Comparison of ENCODE assay signal across 8 cellular contexts in genomic region chr2:60674524-60675165, GRCh38.
DNase-seq lines count a peak whose midpoint lies in the region; ATAC-seq, FAIRE-seq and TF ChIP-seq lines count a peak whose summit lies in the region.

No MANE protein-coding gene starts in this region.

- no peak for TF ChIP-seq EP300 in H1 (IDR thresholded peaks at IDR 0.05; ENCODE audit: borderline replicate concordance in 1 of 2, low read depth in 2 of 2, low read length in 2 of 2)

- H3K4me3 ChIP-seq in H1 (ENCODE audit: extremely low read depth in 1 of 4, insufficient read depth in 2 of 4, low read depth in 3 of 4, low read length in 4 of 4): no peak overlapping the region

- TF ChIP-seq POLR2A in H1 (IDR thresholded peaks at IDR 0.05; ENCODE audit: control extremely low read depth in 1 of 2, low read depth in 2 of 2, low read length in 2 of 2): no peak

- H2BK15ac ChIP-seq in H1 (ENCODE audit: low read length): no peak overlapping the region

- CTCF ChIA-PET in H1 (lab: Charles Lee; ENCODE audit: partially characterized antibody): interaction anchor here (0.6 to 6.0 kb wide), 43 partner anchors 9 to 1014 kb away, joined by 3 to 40 read pairs (median 4); no protein-coding TSS in a partner anchor

- H3K79me2 ChIP-seq in H1 (ENCODE audit: control insufficient read depth in 1 of 2, insufficient read depth in 2 of 2, low read length in 2 of 2): no peaks in the 10 kb centered on the region

- H3K27me3 ChIP-seq in H1 (replicated peaks in 1 of 4; ENCODE audit: control insufficient read depth in 3 of 4, extremely low read depth in 1 of 4, insufficient read depth in 3 of 4, low read length in 3 of 4): no peaks in the 10 kb centered on the region

- H3K9me3 Mint-ChIP-seq in mesothelial cell of epicardium: no peaks in the 10 kb centered on the region

- H3K9me3 ChIP-seq in H1 (ENCODE audit: insufficient read depth in 2 of 2, low read depth in 1 of 2, low read length in 1 of 2): no peaks in the 10 kb centered on the region

- H3K27me3 Mint-ChIP-seq in mesothelial cell of epicardium (ENCODE audit: low read depth): peaks cover 11% of the 10 kb centered on the region

- no peaks in the 10 kb centered on the region for H3K79me1 ChIP-seq in H1 (ENCODE audit: low read depth, low read length)

- H2BK12ac ChIP-seq in H1 (ENCODE audit: low read depth, low read length): no peak overlapping the region

- no peak overlapping the region for H4K5ac ChIP-seq in H1 (ENCODE audit: insufficient read length, low read depth, low read length)

- H3K4me3 Mint-ChIP-seq in mesothelial cell of epicardium: no peak overlapping the region

- no peak overlapping the region for H3K27ac Mint-ChIP-seq in mesothelial cell of epicardium

- no peak overlapping the region for H3K27ac ChIP-seq in H1 (ENCODE audit: low read depth, low read length)

- no peak overlapping the region for H3K4me2 ChIP-seq in H1 (ENCODE audit: insufficient read depth in 1 of 2, low read depth in 2 of 2, low read length in 2 of 2)

- FAIRE-seq in H1 (lab: Jason Lieb, UNC): peak; percentile 75

- H3K4ac ChIP-seq in H1 (replicated peaks; ENCODE audit: insufficient read length, low read depth, low read length): no peak overlapping the region

- H2BK20ac ChIP-seq in H1 (ENCODE audit: low read length): no peak overlapping the region

- TF ChIP-seq CTCF in H1 (IDR thresholded peaks at IDR 0.05; ENCODE audit: control extremely low read depth in 1 of 3, insufficient read depth in 1 of 3, low read depth in 1 of 3, low read length in 3 of 3): peak; percentile 94 to 100 (median 99)
- TF ChIP-seq CTCF in mesothelial cell of epicardium (IDR thresholded peaks at IDR 0.05; ENCODE audit: unreplicated experiment): peak; percentile 75

- no peak overlapping the region for H3K23ac ChIP-seq in H1 (ENCODE audit: insufficient read length)

- WGBS in H1 (ENCODE audit: extremely low coverage in 1 of 2, insufficient coverage in 1 of 2, insufficient read length in 1 of 2, insufficient replicate concordance in 2 of 2, low coverage in 1 of 2, low lambda C conversion rate in 2 of 2, missing lambda C conversion rate in 1 of 2), 2 experiments: 31% methylated on average over 9 of the region's 9 CpGs; no CpG with 5 or more reads in 1 of the 2 experiments

- no peak overlapping the region for H3K56ac ChIP-seq in H1 (replicated peaks; ENCODE audit: insufficient read length, low read depth, low read length)

- H2AFZ ChIP-seq in H1 (ENCODE audit: low read length): no peak overlapping the region

- no peaks in the 10 kb centered on the region for H4K20me1 ChIP-seq in H1 (replicated peaks in 1 of 2; ENCODE audit: control insufficient read depth in 1 of 2, insufficient read depth in 2 of 2, low read length in 2 of 2)

- H4K91ac ChIP-seq in H1 (replicated peaks; ENCODE audit: insufficient read length, low read length): no peak overlapping the region

- ATAC-seq in GM21360 (IDR thresholded peaks at IDR 0.05; ENCODE audit: unreplicated experiment) (peak; percentile 97), HG03575 (IDR thresholded peaks at IDR 0.05; ENCODE audit: extremely low read depth, insufficient number of reproducible peaks, low FRiP score, unreplicated experiment) (peak; percentile 93)

- H3K36me3 ChIP-seq in H1 (ENCODE audit: control insufficient read depth in 2 of 4, insufficient read depth in 4 of 4, low read length in 3 of 4): no peaks in the 10 kb centered on the region

- H3K4me1 ChIP-seq in H1 (replicated peaks in 1 of 4; ENCODE audit: control insufficient read depth in 3 of 4, insufficient read depth in 4 of 4, low read length in 3 of 4): peaks cover 0 to 4% (median 3%) of the 10 kb centered on the region in 4 experiments; a peak in 3 of 7 replicates

- H3K4me1 Mint-ChIP-seq in mesothelial cell of epicardium: peaks cover 13% of the 10 kb centered on the region

- no peaks in the 10 kb centered on the region for H3K36me3 Mint-ChIP-seq in mesothelial cell of epicardium

- H3K9ac ChIP-seq in H1 (replicated peaks in 1 of 4; ENCODE audit: extremely low read depth in 1 of 4, low read depth in 3 of 4, low read length in 3 of 4): no peak overlapping the region

- no peak overlapping the region for H2BK5ac ChIP-seq in H1 (ENCODE audit: low read depth, low read length)

- peak; percentile 90 for DNase-seq in D341Med (ENCODE audit: low spot score)
- DNase-seq in NK-92 (lab: John Stamatoyannopoulos, UW; ENCODE audit: unreplicated experiment): peak; percentile 4
- DNase-seq in activated CD8-positive, alpha-beta memory T cell treated with anti-CD3 and anti-CD28 coated beads for 1 hour (ENCODE audit: extremely low read depth in 1 of 2, low read depth in 1 of 2): peak; percentile 34 to 69
- DNase-seq in H1 (ENCODE audit: low read depth in 1 of 2, low spot score in 2 of 2): peak; percentile 63 to 94
- DNase-seq in mesothelial cell of epicardium (ENCODE audit: low spot score in 2 of 2, unreplicated experiment in 2 of 2): peak; percentile 73 to 91
- peak; percentile 42 to 63 for DNase-seq in stimulated activated CD8-positive, alpha-beta memory T cell treated with anti-CD3 and anti-CD28 coated beads, Interleukin-4, amount 100 ng/mL, for 1 hour (ENCODE audit: low read depth in 2 of 2, low spot score in 1 of 2)

- no peaks in the 10 kb centered on the region for H3K23me2 ChIP-seq in H1 (ENCODE audit: low read depth, low read length)

- peak; percentile 80 to 89 for TF ChIP-seq RAD21 in H1 (IDR thresholded peaks at IDR 0.05 in 1 of 2, conservative IDR thresholded peaks at IDR 0.05 in 1 of 2; ENCODE audit: low read depth in 2 of 2, low read length in 2 of 2)

- no peak overlapping the region for H3K18ac ChIP-seq in H1 (ENCODE audit: extremely low read depth, low read length)

- no peak overlapping the region for H2BK120ac ChIP-seq in H1 (replicated peaks; ENCODE audit: low read depth, low read length)

- H3K14ac ChIP-seq in H1 (ENCODE audit: insufficient read length): no peak overlapping the region

- POLR2A ChIA-PET in H1 (lab: Charles Lee; ENCODE audit: partially characterized antibody): interaction anchor here (1.4 kb wide), 2 partner anchors 29 to 93 kb away, joined by 3 to 4 read pairs; no protein-coding TSS in a partner anchor

- no peak overlapping the region for H2AK5ac ChIP-seq in H1 (ENCODE audit: low read depth, low read length)

- H4K8ac ChIP-seq in H1 (ENCODE audit: extremely low read depth, insufficient read depth, low read length): no peak overlapping the region

TF ChIP-seq in H1, 55 proteins besides CTCF, POLR2A, EP300 and RAD21:
- no peak for TF ChIP-seq USF2 (IDR thresholded peaks at IDR 0.05; ENCODE audit: low read length)
- TF ChIP-seq MAX (IDR thresholded peaks at IDR 0.05): peak; percentile 68
- no peak for TF ChIP-seq JUND (IDR thresholded peaks at IDR 0.05; ENCODE audit: low read length)
- 0 out of 4 replicates have a peak, but pooled peaks have one; percentile 40 to 46 for TF ChIP-seq HDAC2 (IDR thresholded peaks at IDR 0.05; ENCODE audit: borderline replicate concordance in 1 of 2, low read depth in 2 of 2, low read length in 2 of 2)
- TF ChIP-seq, protein P1, sequence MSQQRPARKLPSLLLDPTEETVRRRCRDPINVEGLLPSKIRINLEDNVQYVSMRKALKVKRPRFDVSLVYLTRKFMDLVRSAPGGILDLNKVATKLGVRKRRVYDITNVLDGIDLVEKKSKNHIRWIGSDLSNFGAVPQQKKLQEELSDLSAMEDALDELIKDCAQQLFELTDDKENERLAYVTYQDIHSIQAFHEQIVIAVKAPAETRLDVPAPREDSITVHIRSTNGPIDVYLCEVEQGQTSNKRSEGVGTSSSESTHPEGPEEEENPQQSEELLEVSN (IDR thresholded peaks at IDR 0.05): 0 out of 2 replicates have a peak, but pooled peaks have one; percentile 18
- TF ChIP-seq JUN (IDR thresholded peaks at IDR 0.05; ENCODE audit: low read depth, low read length): no peak
- 0 out of 2 replicates have a peak, but pooled peaks have one; percentile 24 for TF ChIP-seq YY1 (IDR thresholded peaks at IDR 0.05; ENCODE audit: low read depth, low read length)
- TF ChIP-seq BACH1 (IDR thresholded peaks at IDR 0.05; ENCODE audit: low read length): peak; percentile 11; the same call in 1 of the 2 replicates
- TF ChIP-seq CHD2 (IDR thresholded peaks at IDR 0.05; ENCODE audit: low read length): 0 out of 2 replicates have a peak, but pooled peaks have one; percentile 43

Comparison
In these comparisons a context has a peak if more than half of its experiments do, and no peak if none do; other contexts are left out.
1. DNase-seq: peak in every context shown above with its lines; median percentile 90 in D341Med; 82 in mesothelial cell of epicardium; 78 in H1; 52 in stimulated activated CD8-positive, alpha-beta memory T cell treated with anti-CD3 and anti-CD28 coated beads, Interleukin-4, amount 100 ng/mL, for 1 hour; 52 in activated CD8-positive, alpha-beta memory T cell treated with anti-CD3 and anti-CD28 coated beads for 1 hour; 4 in NK-92.